ENCODE assay signal across 8 cellular contexts in the genomic region with DNA sequence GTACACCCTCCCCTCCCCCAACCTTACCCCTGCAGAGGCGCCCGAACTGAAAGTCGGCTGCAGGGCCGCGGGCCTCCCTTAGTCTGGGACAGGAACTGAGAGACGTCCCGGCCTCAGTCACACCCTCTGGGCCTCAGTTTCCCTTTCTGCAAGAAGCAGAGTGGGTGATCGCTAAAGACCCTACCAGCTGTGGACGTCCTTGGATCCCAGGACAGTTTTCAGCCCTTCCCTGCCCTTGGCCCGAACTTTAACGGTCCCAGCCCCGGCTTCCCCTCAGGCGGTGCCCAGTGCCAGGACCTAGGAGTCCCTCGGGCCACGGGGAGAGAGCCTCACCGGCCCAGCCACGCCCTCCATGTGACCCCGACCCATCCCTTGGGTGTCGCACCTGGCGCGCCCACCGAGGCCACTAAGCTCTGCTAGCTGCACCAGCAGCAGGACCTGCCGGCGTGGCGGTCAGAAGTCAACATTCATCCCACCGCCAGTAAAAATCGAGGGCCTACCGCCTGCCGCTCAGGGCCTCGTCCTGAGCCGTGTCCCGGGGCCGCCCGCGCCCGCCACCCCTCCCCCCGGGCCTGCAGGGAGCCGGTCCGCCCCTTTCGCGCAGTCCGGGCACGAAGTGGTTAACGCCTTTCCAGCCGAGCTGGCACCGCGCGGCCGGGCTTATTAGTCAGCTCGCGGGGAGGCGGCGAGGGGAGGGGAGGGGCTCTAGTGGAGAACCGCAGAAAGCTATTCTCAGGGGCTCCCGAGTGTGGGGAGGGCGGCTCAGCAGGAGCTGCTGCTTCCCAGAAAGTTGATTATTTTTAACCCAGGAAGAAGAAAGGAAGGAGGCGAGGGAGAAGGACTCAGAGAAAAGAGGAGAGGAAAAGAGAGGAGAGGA.
DNase-seq lines count a peak whose midpoint lies in the region; ATAC-seq, FAIRE-seq and TF ChIP-seq lines count a peak whose summit lies in the region.

No MANE protein-coding gene starts in this region.

- peaks cover 35% of the 10 kb centered on the region for H3K4me1 Mint-ChIP-seq in activated CD4-positive, alpha-beta memory T cell treated with anti-CD3 and anti-CD28 coated beads for 36 hours (ENCODE audit: low read depth)

- no peaks in the 10 kb centered on the region for H3K9me3 Mint-ChIP-seq in activated CD4-positive, alpha-beta memory T cell treated with anti-CD3 and anti-CD28 coated beads for 36 hours

- POLR2A ChIA-PET in activated CD4-positive, alpha-beta memory T cell treated with anti-CD3 and anti-CD28 coated beads for 36 hours (lab: Charles Lee), result interaction anchor here (0.6 to 1.4 kb wide), 3 partner anchors 36 to 521 kb away, joined by 4 to 9 read pairs (median 5); no protein-coding TSS in a partner anchor
- POLR2A ChIA-PET in HepG2 (lab: Yijun Ruan, JAX), result interaction anchor here (0.6 to 7.0 kb wide), 45 partner anchors 10 to 1670 kb away, joined by 3 to 134 read pairs (median 5); partner anchors contain the start of genes IER5L and NTMT1

- CTCF ChIA-PET in activated CD4-positive, alpha-beta memory T cell treated with anti-CD3 and anti-CD28 coated beads for 36 hours (lab: Charles Lee), result interaction anchor here (0.8 to 3.3 kb wide), 9 partner anchors 13 to 365 kb away, joined by 3 to 20 read pairs (median 6); no protein-coding TSS in a partner anchor
- CTCF ChIA-PET in HepG2 (lab: Yijun Ruan, JAX; ENCODE audit: low intra/inter-chr PET ratio, low total read pairs), result no interaction called here

- no peaks in the 10 kb centered on the region for H3K27me3 ChIP-seq in HepG2 (ENCODE audit: control insufficient read depth in 1 of 2, insufficient read depth in 2 of 2, low read length in 2 of 2)

- WGBS in HepG2 (ENCODE audit: low lambda C conversion rate), result 1% methylated on average over 37 of the region's 57 CpGs

- no peak for FAIRE-seq in HepG2 (lab: Jason Lieb, UNC)

- in situ Hi-C loops in HepG2 (cut with HindIII; ENCODE audit: extremely low pct_ligation_motif_present, low pct_unique_long_range_greater_than_20kb), result loop anchor here (10.0 kb wide), 1 partner anchor 118 kb away; no protein-coding TSS in a partner anchor

- H3K36me3 ChIP-seq in HepG2 (replicated peaks in 1 of 2; ENCODE audit: control insufficient read depth in 1 of 2, insufficient read depth in 2 of 2, low read length in 2 of 2), result peaks cover 3 to 6% of the 10 kb centered on the region in 2 experiments; a peak in 2 of 5 replicates

- ATAC-seq in HepG2 (peak; percentile 73), HG03108 (IDR thresholded peaks at IDR 0.05; ENCODE audit: unreplicated experiment) (no peak)

- peaks cover 15% of the 10 kb centered on the region for H3K36me3 Mint-ChIP-seq in activated CD4-positive, alpha-beta memory T cell treated with anti-CD3 and anti-CD28 coated beads for 36 hours

- H4K20me1 ChIP-seq in HepG2 (ENCODE audit: insufficient read depth, low read length), result no peaks in the 10 kb centered on the region

- no TSS peak for BruUV-seq in HepG2 (replicated peaks; lab: Mats Ljungman, UMichigan)

- TF ChIP-seq RAD21 in HepG2 (CRISPR knock-in tag; IDR thresholded peaks at IDR 0.05), result peak; percentile 48

- intact Hi-C loops in activated CD4-positive, alpha-beta memory T cell treated with anti-CD3 and anti-CD28 coated beads for 36 hours (cut with micrococcal nuclease), result loop anchor here (5.0 kb wide), 1 partner anchor 111 kb away; no protein-coding TSS in a partner anchor
- intact Hi-C loops in HepG2 (cut with micrococcal nuclease; ENCODE audit: unreplicated experiment), result loop anchor here (2.0 to 5.0 kb wide), 2 partner anchors 61 to 72 kb away; no protein-coding TSS in a partner anchor

- TF ChIP-seq EP300 in HepG2 (IDR thresholded peaks at IDR 0.05; ENCODE audit: low read depth in 2 of 2, low read length in 2 of 2), result peak in 1 of 2 experiments; percentile 24; a peak in 1 of 4 replicates
- TF ChIP-seq EP300 in HepG2 (CRISPR knock-in tag; IDR thresholded peaks at IDR 0.05; ENCODE audit: borderline replicate concordance), result peak; percentile 33; the same call in 1 of the 2 replicates

- DNase-seq in NCI-H345 (lab: John Stamatoyannopoulos, UW) (peak; percentile 69), NCI-H345 treated with DMSO at 0.1 percent for 48 hours (lab: John Stamatoyannopoulos, UW; ENCODE audit: unreplicated experiment) (no peak), NCI-H524 (lab: John Stamatoyannopoulos, UW) (peak; percentile 89 to 92), dermis blood vessel endothelial cell (peak; percentile 93), HepG2 (ENCODE audit: low spot score) (peak; percentile 81)
- peak; percentile 89 for DNase-seq in activated CD4-positive, alpha-beta memory T cell treated with anti-CD3 and anti-CD28 coated beads for 36 hours
- DNase-seq in stimulated activated CD4-positive, alpha-beta T cell treated with anti-CD3 and anti-CD28 coated beads, Interleukin-1b, Interleukin-23, amount 100 ng/mL, for 4 hours (ENCODE audit: low read depth in 2 of 2), result peak; percentile 84 to 86

- H3K27me3 Mint-ChIP-seq in activated CD4-positive, alpha-beta memory T cell treated with anti-CD3 and anti-CD28 coated beads for 36 hours, result no peaks in the 10 kb centered on the region

- TF ChIP-seq POLR2A in HepG2 (IDR thresholded peaks at IDR 0.05; ENCODE audit: insufficient read depth in 1 of 2, low read depth in 2 of 2, low read length in 2 of 2), result no peak

- H2AFZ ChIP-seq in HepG2 (ENCODE audit: low read length), result no peak overlapping the region

- peaks cover 13% of the 10 kb centered on the region for H3K79me2 ChIP-seq in HepG2 (ENCODE audit: insufficient read depth, low read length)

- H3K9ac ChIP-seq in HepG2 (ENCODE audit: insufficient read depth, low read depth, low read length), result peak overlapping the region; percentile 95

- no peak for TF ChIP-seq CTCF in HepG2 (CRISPR knock-in tag; IDR thresholded peaks at IDR 0.05)

- peak overlapping the region; percentile 56 to 79 (median 61) for H3K4me3 ChIP-seq in HepG2 (replicated peaks in 1 of 3; ENCODE audit: insufficient read depth in 1 of 3, low read depth in 2 of 3, low read length in 3 of 3)

- no peaks in the 10 kb centered on the region for H3K9me3 ChIP-seq in HepG2 (ENCODE audit: low read length)

- H3K4me3 Mint-ChIP-seq in activated CD4-positive, alpha-beta memory T cell treated with anti-CD3 and anti-CD28 coated beads for 36 hours, result peak overlapping the region; percentile 72

- H3K4me1 ChIP-seq in HepG2 (ENCODE audit: insufficient read depth, low read length), result peaks cover 72% of the 10 kb centered on the region

- peak overlapping the region; percentile 99 for H3K4me2 ChIP-seq in HepG2 (ENCODE audit: low read depth, low read length)

- peak overlapping the region; percentile 82 for H3K27ac Mint-ChIP-seq in activated CD4-positive, alpha-beta memory T cell treated with anti-CD3 and anti-CD28 coated beads for 36 hours

- H3K27ac ChIP-seq in HepG2 (ENCODE audit: extremely low read length, insufficient read depth, low read length), result peak overlapping the region; percentile 92

TF ChIP-seq in HepG2, 621 proteins besides CTCF, POLR2A, EP300 and RAD21 (continues in another document):
- TF ChIP-seq MED13 (CRISPR knock-in tag; IDR thresholded peaks at IDR 0.05) (peak; percentile 79), FOXO1 (CRISPR knock-in tag; IDR thresholded peaks at IDR 0.05) (peak; percentile 58; the same call in 1 of the 2 replicates)
